Comparison of ENCODE assay signal across 16 cellular contexts in genomic region chr6:44580901-44581300, GRCh38.
DNase-seq lines count a peak whose midpoint lies in the region; ATAC-seq and TF ChIP-seq lines count a peak whose summit lies in the region.
"Had no signal": no experiment of that assay in that cellular context is flagged by ENCODE, and none has a peak within 500 bp of the region (broad histone marks: within the 10 kb centered on the region; RNA-seq: fewer than 3 reads in every experiment).

No MANE protein-coding gene starts in this region.

- no peaks in the 10 kb centered on the region for H3F3A ChIP-seq in GM23338 (replicated peaks; ENCODE audit: low read depth)

- no peak overlapping the region for H3K9ac ChIP-seq in adipocyte (ENCODE audit: low read length)

- no peaks in the 10 kb centered on the region for H4K20me1 ChIP-seq in GM23338 (replicated peaks; ENCODE audit: insufficient read depth)

- no peaks in the 10 kb centered on the region for H3K79me2 ChIP-seq in GM23338 (replicated peaks; ENCODE audit: insufficient read depth)

- H3K27me3 ChIP-seq in GM23338 (ENCODE audit: insufficient read depth): no peaks in the 10 kb centered on the region
- no peaks in the 10 kb centered on the region for H3K27me3 ChIP-seq in adipocyte (replicated peaks; ENCODE audit: control insufficient read depth, insufficient read depth, low read length)
- H3K27me3 ChIP-seq: gastroesophageal sphincter had no signal

- H3K4me1 ChIP-seq in GM23338 (ENCODE audit: insufficient read depth) (no peaks in the 10 kb centered on the region), adipocyte (ENCODE audit: control insufficient read depth, insufficient read depth, low read length) (peaks cover 10% of the 10 kb centered on the region)
- H3K4me1 ChIP-seq: gastroesophageal sphincter, stomach had no signal

- H3K27ac Mint-ChIP-seq in GM23338: no peak overlapping the region
- H3K27ac Mint-ChIP-seq in T-helper 17 cell: no peak overlapping the region

- TF ChIP-seq CTCF in GM23338 (conservative IDR thresholded peaks at IDR 0.05; ENCODE audit: low read depth in 2 of 2): no peak
- TF ChIP-seq CTCF in fibroblast of villous mesenchyme (IDR thresholded peaks at IDR 0.05; ENCODE audit: insufficient read depth, low read depth, low read length): no peak
- no peak for TF ChIP-seq CTCF in GM10248 (IDR thresholded peaks at IDR 0.05; ENCODE audit: control extremely low read depth, extremely low read depth, low read depth, missing control alignments)

- H2AFZ ChIP-seq in GM23338: peak overlapping the region; percentile 63; the same call in 1 of the 2 replicates

- no peak for ATAC-seq in GM23338
- ATAC-seq in T-helper 17 cell: no peak
- ATAC-seq in HG03135 (IDR thresholded peaks at IDR 0.05; ENCODE audit: unreplicated experiment): no peak
- ATAC-seq: gastroesophageal sphincter had no signal

- POLR2A ChIA-PET in GM10248 (lab: Yijun Ruan, JAX): no interaction called here

- H3K9me3 ChIP-seq in adipocyte (ENCODE audit: control insufficient read depth, low read length): peaks cover 21% of the 10 kb centered on the region
- H3K9me3 ChIP-seq in T-helper 17 cell (ENCODE audit: control insufficient read depth, low read length, poor library complexity, severe bottlenecking): no peaks in the 10 kb centered on the region

- 0 out of 2 replicates have a peak, but pooled peaks cover 3% of the 10 kb centered on the region for H3K9me2 ChIP-seq in GM23338 (ENCODE audit: insufficient read depth)

- H3K4me3 ChIP-seq in GM23338: no peak overlapping the region
- no peak overlapping the region for H3K4me3 ChIP-seq in adipocyte (ENCODE audit: low read length)
- H3K4me3 ChIP-seq in fibroblast of villous mesenchyme (ENCODE audit: low read depth, low read length): no peak overlapping the region
- H3K4me3 ChIP-seq: gastroesophageal sphincter, stomach had no signal

- no peak for DNase-seq in GM23338 (ENCODE audit: low spot score)
- peak; percentile 59 for DNase-seq in adipocyte (ENCODE audit: low read depth)
- DNase-seq in fibroblast of villous mesenchyme (ENCODE audit: low read depth): peak; percentile 36
- no peak for DNase-seq in T-helper 17 cell
- no peak for DNase-seq in RKO (ENCODE audit: low spot score)
- no peak for DNase-seq in GM10248 (ENCODE audit: extremely low spot score)
- DNase-seq: activated gamma-delta T cell; effector CD4-positive, alpha-beta T cell; GDM1; Karpas-422; NCI-H1417 treated with DMSO at 0.1 percent for 48 hours; occipital lobe; stomach; WERI-Rb-1 had no signal

- no peaks in the 10 kb centered on the region for H3K27me3 Mint-ChIP-seq in GM23338 (ENCODE audit: insufficient read depth, low read depth, poor library complexity)
- H3K27me3 Mint-ChIP-seq in T-helper 17 cell: peaks cover 27% of the 10 kb centered on the region

- H3K4me2 ChIP-seq in GM23338: no peak overlapping the region

- peaks cover 3% of the 10 kb centered on the region; the same call in 2 of the 3 replicates for H3K9me3 Mint-ChIP-seq in GM23338

- H3K36me3 ChIP-seq in GM23338 (ENCODE audit: insufficient read depth) (no peaks in the 10 kb centered on the region; the same call in 1 of the 2 replicates), adipocyte (ENCODE audit: control insufficient read depth, insufficient read depth, low read length, severe bottlenecking) (no peaks in the 10 kb centered on the region)
- H3K36me3 ChIP-seq: gastroesophageal sphincter, stomach, WERI-Rb-1 had no signal

- H3K4me1 Mint-ChIP-seq in GM23338 (no peaks in the 10 kb centered on the region), T-helper 17 cell (no peaks in the 10 kb centered on the region)

- CTCF ChIA-PET in GM10248 (lab: Yijun Ruan, JAX): no interaction called here

- no peaks in the 10 kb centered on the region for H3K36me3 Mint-ChIP-seq in GM23338 (ENCODE audit: low read depth)
- H3K36me3 Mint-ChIP-seq in T-helper 17 cell (ENCODE audit: low read depth): no peaks in the 10 kb centered on the region

- H3K27ac ChIP-seq in GM23338 (ENCODE audit: low read depth): no peak overlapping the region
- H3K27ac ChIP-seq: gastroesophageal sphincter, stomach, WERI-Rb-1 had no signal

- H3K4me3 Mint-ChIP-seq in GM23338 (no peak overlapping the region), T-helper 17 cell (no peak overlapping the region)

TF ChIP-seq in GM23338, 12 proteins besides CTCF, POLR2A, EP300 and RAD21 (continues in another document):
- TF ChIP-seq STAT1 (IDR thresholded peaks at IDR 0.05; ENCODE audit: unreplicated experiment): no peak
- TF ChIP-seq JUNB (IDR thresholded peaks at IDR 0.05; ENCODE audit: unreplicated experiment): no peak
- no peak for TF ChIP-seq ETS1 (IDR thresholded peaks at IDR 0.05)
- no peak for TF ChIP-seq POLR2AphosphoS5 (IDR thresholded peaks at IDR 0.05; ENCODE audit: low read depth)
- no peak for TF ChIP-seq EZH2 (IDR thresholded peaks at IDR 0.05; ENCODE audit: low read depth, unreplicated experiment)
- no peak for TF ChIP-seq ZNF331 (CRISPR knock-in tag; IDR thresholded peaks at IDR 0.05; ENCODE audit: low read depth)
- TF ChIP-seq NANOG (IDR thresholded peaks at IDR 0.05; ENCODE audit: borderline replicate concordance): no peak
- no peak for TF ChIP-seq CREB1 (CRISPR knock-in tag; IDR thresholded peaks at IDR 0.05; ENCODE audit: low read depth)
- TF ChIP-seq ZNF462 (CRISPR knock-in tag; IDR thresholded peaks at IDR 0.05): no peak
- TF ChIP-seq EZH2phosphoT487 (IDR thresholded peaks at IDR 0.05; ENCODE audit: unreplicated experiment): no peak

Comparison
In these comparisons a context has a peak if more than half of its experiments do, and no peak if none do; other contexts are left out.
1. DNase-seq: peak in adipocyte (single experiment) and fibroblast of villous mesenchyme (single experiment); none in GM23338 (single experiment), T-helper 17 cell (0 of 3), RKO (single experiment) and GM10248 (single experiment).